Comparison of ENCODE assay signal across 8 cellular contexts in genomic region chr11:62880803-62881578, GRCh38. TPM values are rescaled to one million over a fixed set of nuclear protein-coding genes. Genes with fewer than 3 reads are reported as not detected.
DNase-seq lines count a peak whose midpoint lies in the region; ATAC-seq and TF ChIP-seq lines count a peak whose summit lies in the region.

TSS of gene SLC3A2 (plus strand) at chr11:62880896. CDS start at chr11:62881024, 128 bp downstream.

- peak; percentile 77 for ATAC-seq in GM18867 (IDR thresholded peaks at IDR 0.05; ENCODE audit: unreplicated experiment)
- peak; percentile 70 for ATAC-seq in HG03097 (IDR thresholded peaks at IDR 0.05; ENCODE audit: low FRiP score, unreplicated experiment)
- ATAC-seq in activated CD4-positive, CD25-positive, alpha-beta regulatory T cell treated with anti-CD3 and anti-CD28 coated beads, Interleukin-2, amount 50 U/mL, for 24 hours, result peak; percentile 70 to 78
- ATAC-seq in central memory CD8-positive, alpha-beta T cell (replicated peaks; ENCODE audit: extremely low read depth, poor library complexity, severe bottlenecking), result peak; percentile 79

- peaks cover 55% of the 10 kb centered on the region for H3K4me1 Mint-ChIP-seq in central memory CD8-positive, alpha-beta T cell

- H3K36me3 ChIP-seq in kidney epithelial cell (ENCODE audit: control insufficient read depth, insufficient read depth, low read length), result peaks cover 6% of the 10 kb centered on the region

- peaks cover 52% of the 10 kb centered on the region for H3K36me3 Mint-ChIP-seq in central memory CD8-positive, alpha-beta T cell (ENCODE audit: insufficient read depth)

- DNase-seq in AG09309 (ENCODE audit: low read depth) (peak; percentile 50), NCI-H2227 (lab: John Stamatoyannopoulos, UW; ENCODE audit: unreplicated experiment) (peak; percentile 93), kidney epithelial cell (ENCODE audit: low read depth) (peak; percentile 56)
- DNase-seq in central memory CD8-positive, alpha-beta T cell (ENCODE audit: low spot score in 2 of 2), result peak; percentile 83 to 84
- peak; percentile 54 to 71 for DNase-seq in stimulated activated CD4-positive, alpha-beta T cell treated with anti-CD3 and anti-CD28 coated beads, Interleukin-1b, Interleukin-23, amount 100 ng/mL, for 1 hour (ENCODE audit: low read depth in 2 of 2)

- TF ChIP-seq CTCF in AG09309 (IDR thresholded peaks at IDR 0.05; ENCODE audit: control insufficient read depth, insufficient read depth, low read depth, low read length, missing control alignments) (peak; percentile 70), kidney epithelial cell (IDR thresholded peaks at IDR 0.05; ENCODE audit: insufficient read depth, low read length, poor library complexity, severe bottlenecking) (peak; percentile 71)

- no peaks in the 10 kb centered on the region for H3K27me3 ChIP-seq in kidney epithelial cell (ENCODE audit: control insufficient read depth, insufficient read depth, low read length)

- H3K27me3 Mint-ChIP-seq in central memory CD8-positive, alpha-beta T cell, result no peaks in the 10 kb centered on the region

- peak within 1 kb of the TSS; percentile 100 for H3K27ac Mint-ChIP-seq in central memory CD8-positive, alpha-beta T cell (ENCODE audit: low read depth)

- no peaks in the 10 kb centered on the region for H3K9me3 Mint-ChIP-seq in central memory CD8-positive, alpha-beta T cell

- H3K4me3 ChIP-seq in AG09309 (ENCODE audit: control insufficient read depth, low read depth, low read length) (peak within 1 kb of the TSS; percentile 96), kidney epithelial cell (ENCODE audit: low read depth, low read length) (peak within 1 kb of the TSS; percentile 100)

- H3K4me3 Mint-ChIP-seq in central memory CD8-positive, alpha-beta T cell, result peak within 1 kb of the TSS; percentile 100

RNA-seq across cellular contexts. Expression of gene SLC3A2, which starts in this region (rescaled TPM):
- 441 and 475 TPM in 2 replicates for total RNA-seq in kidney epithelial cell

Comparison
In these comparisons a context has a peak if more than half of its experiments do, and no peak if none do; other contexts are left out.
1. Peak in every context shown above with its lines: DNase-seq, ATAC-seq and H3K4me3 ChIP-seq.